ENCODE assay signal across 2 cellular contexts in the genomic region with DNA sequence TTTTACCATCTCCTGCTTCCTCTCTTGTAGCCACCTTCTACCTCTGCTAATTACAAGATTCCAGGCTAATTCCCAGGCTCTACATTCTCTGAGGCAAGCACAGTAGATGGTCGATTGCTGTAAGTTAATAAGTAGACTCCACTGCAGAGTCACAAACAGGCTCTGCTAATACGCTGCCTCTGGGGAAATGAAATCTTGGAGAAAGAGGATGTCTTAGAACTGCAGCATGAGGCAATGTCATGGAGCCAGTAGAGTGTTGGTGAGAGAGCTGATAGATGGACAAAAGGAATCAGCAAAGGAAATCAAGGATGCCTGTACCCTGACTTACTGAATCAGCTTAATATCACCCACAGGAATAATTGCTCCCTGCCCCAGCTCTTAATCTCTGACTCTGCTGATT.
TF ChIP-seq lines count a peak whose summit lies in the region.

No MANE protein-coding gene starts in this region.

TF ChIP-seq in GM23338, 12 proteins besides CTCF, POLR2A, EP300 and RAD21 (continues in another document):
- TF ChIP-seq, protein P1, sequence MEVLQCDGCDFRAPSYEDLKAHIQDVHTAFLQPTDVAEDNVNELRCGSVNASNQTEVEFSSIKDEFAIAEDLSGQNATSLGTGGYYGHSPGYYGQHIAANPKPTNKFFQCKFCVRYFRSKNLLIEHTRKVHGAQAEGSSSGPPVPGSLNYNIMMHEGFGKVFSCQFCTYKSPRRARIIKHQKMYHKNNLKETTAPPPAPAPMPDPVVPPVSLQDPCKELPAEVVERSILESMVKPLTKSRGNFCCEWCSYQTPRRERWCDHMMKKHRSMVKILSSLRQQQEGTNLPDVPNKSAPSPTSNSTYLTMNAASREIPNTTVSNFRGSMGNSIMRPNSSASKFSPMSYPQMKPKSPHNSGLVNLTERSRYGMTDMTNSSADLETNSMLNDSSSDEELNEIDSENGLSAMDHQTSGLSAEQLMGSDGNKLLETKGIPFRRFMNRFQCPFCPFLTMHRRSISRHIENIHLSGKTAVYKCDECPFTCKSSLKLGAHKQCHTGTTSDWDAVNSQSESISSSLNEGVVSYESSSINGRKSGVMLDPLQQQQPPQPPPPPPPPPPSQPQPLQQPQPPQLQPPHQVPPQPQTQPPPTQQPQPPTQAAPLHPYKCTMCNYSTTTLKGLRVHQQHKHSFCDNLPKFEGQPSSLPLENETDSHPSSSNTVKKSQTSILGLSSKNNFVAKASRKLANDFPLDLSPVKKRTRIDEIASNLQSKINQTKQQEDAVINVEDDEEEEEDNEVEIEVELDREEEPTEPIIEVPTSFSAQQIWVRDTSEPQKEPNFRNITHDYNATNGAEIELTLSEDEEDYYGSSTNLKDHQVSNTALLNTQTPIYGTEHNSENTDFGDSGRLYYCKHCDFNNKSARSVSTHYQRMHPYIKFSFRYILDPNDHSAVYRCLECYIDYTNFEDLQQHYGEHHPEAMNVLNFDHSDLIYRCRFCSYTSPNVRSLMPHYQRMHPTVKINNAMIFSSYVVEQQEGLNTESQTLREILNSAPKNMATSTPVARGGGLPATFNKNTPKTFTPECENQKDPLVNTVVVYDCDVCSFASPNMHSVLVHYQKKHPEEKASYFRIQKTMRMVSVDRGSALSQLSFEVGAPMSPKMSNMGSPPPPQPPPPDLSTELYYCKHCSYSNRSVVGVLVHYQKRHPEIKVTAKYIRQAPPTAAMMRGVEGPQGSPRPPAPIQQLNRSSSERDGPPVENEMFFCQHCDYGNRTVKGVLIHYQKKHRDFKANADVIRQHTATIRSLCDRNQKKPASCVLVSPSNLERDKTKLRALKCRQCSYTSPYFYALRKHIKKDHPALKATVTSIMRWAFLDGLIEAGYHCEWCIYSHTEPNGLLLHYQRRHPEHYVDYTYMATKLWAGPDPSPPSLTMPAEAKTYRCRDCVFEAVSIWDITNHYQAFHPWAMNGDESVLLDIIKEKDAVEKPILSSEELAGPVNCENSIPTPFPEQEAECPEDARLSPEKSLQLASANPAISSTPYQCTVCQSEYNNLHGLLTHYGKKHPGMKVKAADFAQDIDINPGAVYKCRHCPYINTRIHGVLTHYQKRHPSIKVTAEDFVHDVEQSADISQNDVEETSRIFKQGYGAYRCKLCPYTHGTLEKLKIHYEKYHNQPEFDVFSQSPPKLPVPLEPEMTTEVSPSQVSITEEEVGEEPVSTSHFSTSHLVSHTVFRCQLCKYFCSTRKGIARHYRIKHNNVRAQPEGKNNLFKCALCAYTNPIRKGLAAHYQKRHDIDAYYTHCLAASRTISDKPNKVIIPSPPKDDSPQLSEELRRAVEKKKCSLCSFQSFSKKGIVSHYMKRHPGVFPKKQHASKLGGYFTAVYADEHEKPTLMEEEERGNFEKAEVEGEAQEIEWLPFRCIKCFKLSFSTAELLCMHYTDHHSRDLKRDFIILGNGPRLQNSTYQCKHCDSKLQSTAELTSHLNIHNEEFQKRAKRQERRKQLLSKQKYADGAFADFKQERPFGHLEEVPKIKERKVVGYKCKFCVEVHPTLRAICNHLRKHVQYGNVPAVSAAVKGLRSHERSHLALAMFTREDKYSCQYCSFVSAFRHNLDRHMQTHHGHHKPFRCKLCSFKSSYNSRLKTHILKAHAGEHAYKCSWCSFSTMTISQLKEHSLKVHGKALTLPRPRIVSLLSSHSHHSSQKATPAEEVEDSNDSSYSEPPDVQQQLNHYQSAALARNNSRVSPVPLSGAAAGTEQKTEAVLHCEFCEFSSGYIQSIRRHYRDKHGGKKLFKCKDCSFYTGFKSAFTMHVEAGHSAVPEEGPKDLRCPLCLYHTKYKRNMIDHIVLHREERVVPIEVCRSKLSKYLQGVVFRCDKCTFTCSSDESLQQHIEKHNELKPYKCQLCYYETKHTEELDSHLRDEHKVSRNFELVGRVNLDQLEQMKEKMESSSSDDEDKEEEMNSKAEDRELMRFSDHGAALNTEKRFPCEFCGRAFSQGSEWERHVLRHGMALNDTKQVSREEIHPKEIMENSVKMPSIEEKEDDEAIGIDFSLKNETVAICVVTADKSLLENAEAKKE (CRISPR knock-in tag; IDR thresholded peaks at IDR 0.05), result no peak
- no peak for TF ChIP-seq POLR2AphosphoS5 (IDR thresholded peaks at IDR 0.05; ENCODE audit: low read depth)
- TF ChIP-seq, protein P2, sequence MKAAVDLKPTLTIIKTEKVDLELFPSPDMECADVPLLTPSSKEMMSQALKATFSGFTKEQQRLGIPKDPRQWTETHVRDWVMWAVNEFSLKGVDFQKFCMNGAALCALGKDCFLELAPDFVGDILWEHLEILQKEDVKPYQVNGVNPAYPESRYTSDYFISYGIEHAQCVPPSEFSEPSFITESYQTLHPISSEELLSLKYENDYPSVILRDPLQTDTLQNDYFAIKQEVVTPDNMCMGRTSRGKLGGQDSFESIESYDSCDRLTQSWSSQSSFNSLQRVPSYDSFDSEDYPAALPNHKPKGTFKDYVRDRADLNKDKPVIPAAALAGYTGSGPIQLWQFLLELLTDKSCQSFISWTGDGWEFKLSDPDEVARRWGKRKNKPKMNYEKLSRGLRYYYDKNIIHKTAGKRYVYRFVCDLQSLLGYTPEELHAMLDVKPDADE (IDR thresholded peaks at IDR 0.05), result no peak
- no peak for TF ChIP-seq NANOG (IDR thresholded peaks at IDR 0.05; ENCODE audit: borderline replicate concordance)
- TF ChIP-seq, protein P3, sequence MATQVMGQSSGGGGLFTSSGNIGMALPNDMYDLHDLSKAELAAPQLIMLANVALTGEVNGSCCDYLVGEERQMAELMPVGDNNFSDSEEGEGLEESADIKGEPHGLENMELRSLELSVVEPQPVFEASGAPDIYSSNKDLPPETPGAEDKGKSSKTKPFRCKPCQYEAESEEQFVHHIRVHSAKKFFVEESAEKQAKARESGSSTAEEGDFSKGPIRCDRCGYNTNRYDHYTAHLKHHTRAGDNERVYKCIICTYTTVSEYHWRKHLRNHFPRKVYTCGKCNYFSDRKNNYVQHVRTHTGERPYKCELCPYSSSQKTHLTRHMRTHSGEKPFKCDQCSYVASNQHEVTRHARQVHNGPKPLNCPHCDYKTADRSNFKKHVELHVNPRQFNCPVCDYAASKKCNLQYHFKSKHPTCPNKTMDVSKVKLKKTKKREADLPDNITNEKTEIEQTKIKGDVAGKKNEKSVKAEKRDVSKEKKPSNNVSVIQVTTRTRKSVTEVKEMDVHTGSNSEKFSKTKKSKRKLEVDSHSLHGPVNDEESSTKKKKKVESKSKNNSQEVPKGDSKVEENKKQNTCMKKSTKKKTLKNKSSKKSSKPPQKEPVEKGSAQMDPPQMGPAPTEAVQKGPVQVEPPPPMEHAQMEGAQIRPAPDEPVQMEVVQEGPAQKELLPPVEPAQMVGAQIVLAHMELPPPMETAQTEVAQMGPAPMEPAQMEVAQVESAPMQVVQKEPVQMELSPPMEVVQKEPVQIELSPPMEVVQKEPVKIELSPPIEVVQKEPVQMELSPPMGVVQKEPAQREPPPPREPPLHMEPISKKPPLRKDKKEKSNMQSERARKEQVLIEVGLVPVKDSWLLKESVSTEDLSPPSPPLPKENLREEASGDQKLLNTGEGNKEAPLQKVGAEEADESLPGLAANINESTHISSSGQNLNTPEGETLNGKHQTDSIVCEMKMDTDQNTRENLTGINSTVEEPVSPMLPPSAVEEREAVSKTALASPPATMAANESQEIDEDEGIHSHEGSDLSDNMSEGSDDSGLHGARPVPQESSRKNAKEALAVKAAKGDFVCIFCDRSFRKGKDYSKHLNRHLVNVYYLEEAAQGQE (IDR thresholded peaks at IDR 0.05; ENCODE audit: unreplicated experiment), result no peak
- no peak for TF ChIP-seq ZNF114 (CRISPR knock-in tag; IDR thresholded peaks at IDR 0.05)
- TF ChIP-seq JUNB (IDR thresholded peaks at IDR 0.05; ENCODE audit: unreplicated experiment), result no peak
- TF ChIP-seq CREB1 (CRISPR knock-in tag; IDR thresholded peaks at IDR 0.05; ENCODE audit: low read depth), result no peak
- no peak for TF ChIP-seq EZH2 (IDR thresholded peaks at IDR 0.05; ENCODE audit: low read depth, unreplicated experiment)
- TF ChIP-seq EZH2phosphoT487 (IDR thresholded peaks at IDR 0.05; ENCODE audit: unreplicated experiment), result no peak

TF ChIP-seq in H1, 55 proteins besides CTCF, POLR2A, EP300 and RAD21 (continued from another document):
- TF ChIP-seq KDM4A (IDR thresholded peaks at IDR 0.05; ENCODE audit: low read depth, low read length, severe bottlenecking), result no peak
- no peak for TF ChIP-seq FOSL1 (IDR thresholded peaks at IDR 0.05; ENCODE audit: insufficient read depth, low read depth, low read length)
- TF ChIP-seq JUND (IDR thresholded peaks at IDR 0.05; ENCODE audit: low read length), result no peak
- TF ChIP-seq YY1 (IDR thresholded peaks at IDR 0.05; ENCODE audit: low read depth, low read length), result no peak
- no peak for TF ChIP-seq ASH2L (IDR thresholded peaks at IDR 0.05; ENCODE audit: low read length)
- TF ChIP-seq CREB1 (IDR thresholded peaks at IDR 0.05), result no peak
- TF ChIP-seq SP2 (IDR thresholded peaks at IDR 0.05; ENCODE audit: low read length), result no peak
- no peak for TF ChIP-seq TAF1 (IDR thresholded peaks at IDR 0.05; ENCODE audit: low read depth, low read length)
- TF ChIP-seq RBBP5 (IDR thresholded peaks at IDR 0.05; ENCODE audit: borderline replicate concordance, low read depth, low read length), result no peak
